ENCODE assay signal across 8 cellular contexts in the genomic region with DNA sequence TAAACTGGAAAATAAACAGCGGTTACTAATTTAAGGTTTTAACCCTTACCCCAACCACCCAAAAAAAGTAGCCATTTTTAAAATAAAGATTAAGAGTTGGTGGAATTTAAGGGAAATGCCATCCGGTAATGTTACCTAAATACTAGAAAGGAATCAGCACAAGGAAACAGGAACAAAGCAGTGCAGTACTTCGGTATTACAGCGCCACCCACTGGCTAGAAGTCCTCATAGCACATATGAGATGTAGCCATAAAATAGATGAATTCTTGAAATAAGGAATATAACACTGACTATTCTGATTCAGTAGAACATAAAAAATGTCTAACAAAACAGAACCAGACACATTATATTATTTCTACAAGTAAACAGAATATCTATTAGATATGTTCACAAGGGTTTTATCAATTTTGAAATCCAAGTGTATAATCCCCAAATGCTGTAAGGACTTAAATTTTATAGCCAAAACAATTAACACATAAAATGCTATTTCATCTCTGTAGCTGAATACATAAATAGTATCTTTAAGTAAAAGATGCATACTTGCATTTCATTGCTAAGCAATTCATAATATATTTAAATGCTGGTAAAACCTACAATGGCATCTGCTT. TPM values are rescaled to one million over a fixed set of nuclear protein-coding genes. Genes with fewer than 3 reads are reported as not detected.
DNase-seq lines count a peak whose midpoint lies in the region; ATAC-seq and TF ChIP-seq lines count a peak whose summit lies in the region.

No MANE protein-coding gene starts in this region.

- H3K27me3 ChIP-seq in gastroesophageal sphincter = no peaks in the 10 kb centered on the region

- in situ Hi-C loops in G401 (cut with HindIII; ENCODE audit: low sequenced_read_pairs) = no loop called here

- TF ChIP-seq EP300 in gastroesophageal sphincter (IDR thresholded peaks at IDR 0.05) = no peak

- no peak overlapping the region for H3K27ac ChIP-seq in gastroesophageal sphincter

- no peak for TF ChIP-seq POLR2A in gastroesophageal sphincter (IDR thresholded peaks at IDR 0.05)

- H3K9me3 ChIP-seq in gastroesophageal sphincter = no peaks in the 10 kb centered on the region

- TF ChIP-seq CTCF in gastroesophageal sphincter (IDR thresholded peaks at IDR 0.05) = peak; percentile 75 to 87 (median 84)

- DNase-seq in G401 (ENCODE audit: low spot score) (peak; percentile 42), LHCN-M2 (ENCODE audit: low read depth) (peak; percentile 66), RPMI8226 (peak; percentile 58), pons (ENCODE audit: low spot score) (peak; percentile 73)
- peak; percentile 19 for DNase-seq in activated T-helper 9 cell treated with anti-CD3 and anti-CD28 coated beads, Interleukin-2, amount 50 U/mL, for 16 hours (ENCODE audit: low read depth)

- H3K4me3 ChIP-seq in gastroesophageal sphincter = no peak overlapping the region

- peaks cover 0 to 21% of the 10 kb centered on the region in 2 donors for H3K36me3 ChIP-seq in gastroesophageal sphincter

- H3K4me1 ChIP-seq in gastroesophageal sphincter = peaks cover 0 to 3% (median 0%) of the 10 kb centered on the region in 3 donors

- 25% methylated on average over 2 to 4 of the region's 4 CpGs for WGBS in gastroesophageal sphincter (ENCODE audit: low coverage in 1 of 2), 2 donors

- ATAC-seq in GM21737 (IDR thresholded peaks at IDR 0.05; ENCODE audit: unreplicated experiment) (peak; percentile 74), gastroesophageal sphincter (peak; percentile 70), HG03457 (IDR thresholded peaks at IDR 0.05; ENCODE audit: unreplicated experiment) (no peak)

RNA-seq across cellular contexts. Expression of gene FRRS1, which starts 58.8 kb away (rescaled TPM):
- 11.9 and 14.8 TPM in 2 replicates for total RNA-seq in G401 (2014; rRNA removed; shearing (Covaris generic))
- total RNA-seq in LHCN-M2 (2014; rRNA removed) (6.5 and 7.2 TPM in 2 replicates), gastroesophageal sphincter (1 to 10 TPM; 2.5 to 5.3 (median 3.1) TPM)
- polyA plus RNA-seq in LHCN-M2 (2012) = 1.5 TPM

Comparison
In these comparisons a context has a peak if more than half of its experiments do, and no peak if none do; other contexts are left out.
1. DNase-seq: peak in every context shown above with its lines; median percentile 73 in pons; 66 in LHCN-M2; 58 in RPMI8226; 42 in G401; 19 in activated T-helper 9 cell treated with anti-CD3 and anti-CD28 coated beads, Interleukin-2, amount 50 U/mL, for 16 hours.